21 cellular contexts compared by ENCODE assay signal in genomic region chr12:52813885-52814709, GRCh38. TPM values are rescaled to one million over a fixed set of nuclear protein-coding genes. Genes with fewer than 3 reads are reported as not detected.
A peak's percentile ranks its signal among the peaks of the same experiment; 100 is the strongest.
DNase-seq lines count a peak whose midpoint lies in the region; ATAC-seq, FAIRE-seq and TF ChIP-seq lines count a peak whose summit lies in the region.
"Had no signal": no experiment of that assay in that cellular context is flagged by ENCODE, and none has a peak within 500 bp of the region (broad histone marks: within the 10 kb centered on the region; RNA-seq: fewer than 3 reads in every experiment).

Gene KRT4 (minus strand): TSS chr12:52814116. CDS start chr12:52814058, 58 bp downstream.

- H3K27ac ChIP-seq in upper lobe of right lung (no peak within 1 kb of the TSS), aorta (ENCODE audit: low read depth in 1 of 2, low read length in 2 of 2) (no peak within 1 kb of the TSS)
- H3K27ac ChIP-seq: gastrocnemius medialis, neutrophil, sigmoid colon, SK-N-MC, thyroid gland had no signal

- H3K4me3 ChIP-seq in upper lobe of right lung, result no peak within 1 kb of the TSS
- no peak within 1 kb of the TSS for H3K4me3 ChIP-seq in aorta (ENCODE audit: low read length in 2 of 2)
- H3K4me3 ChIP-seq: gastrocnemius medialis, sigmoid colon, SK-N-MC, thyroid gland had no signal

- WGBS in aorta, 2 donors, result 69 to 70% methylated on average over 15 of the region's 15 CpGs

- intact Hi-C loops in upper lobe of right lung (cut with DNase I), result no loop called here
- intact Hi-C loops in aorta (cut with DNase I), result no loop called here

- FAIRE-seq in GM19239 (lab: Jason Lieb, UNC), result no peak
- FAIRE-seq: G401.6, H54 had no signal

- H3K9me3 ChIP-seq in upper lobe of right lung (no peaks in the 10 kb centered on the region), aorta (ENCODE audit: control insufficient read depth, low read length) (no peaks in the 10 kb centered on the region)
- H3K9me3 ChIP-seq: gastrocnemius medialis, neutrophil, sigmoid colon, thyroid gland had no signal

- H3K36me3 ChIP-seq in upper lobe of right lung (no peaks in the 10 kb centered on the region), aorta (ENCODE audit: control insufficient read depth in 1 of 2, insufficient read depth in 2 of 2, low read length in 1 of 2) (no peaks in the 10 kb centered on the region)
- H3K36me3 ChIP-seq: gastrocnemius medialis, neutrophil, sigmoid colon, thyroid gland had no signal

- H3K27me3 ChIP-seq in upper lobe of right lung, result peaks cover 24% of the 10 kb centered on the region
- H3K27me3 ChIP-seq in aorta (ENCODE audit: control insufficient read depth in 1 of 2, insufficient read depth in 2 of 2, low read length in 1 of 2), result no peaks in the 10 kb centered on the region
- H3K27me3 ChIP-seq: sigmoid colon, thyroid gland had no signal

- H3K4me1 ChIP-seq in upper lobe of right lung, result peaks cover 15% of the 10 kb centered on the region
- no peaks in the 10 kb centered on the region for H3K4me1 ChIP-seq in aorta (ENCODE audit: control insufficient read depth in 1 of 2, insufficient read depth in 2 of 2, low read length in 2 of 2)
- H3K4me1 ChIP-seq: gastrocnemius medialis had no signal

- ATAC-seq in upper lobe of right lung (peak; percentile 89), aorta (ENCODE audit: low FRiP score) (no peak)
- ATAC-seq: gastrocnemius medialis had no signal

- peak; percentile 26 for DNase-seq in SIG-M5 treated with dmso at 0.1 percent for 504 hours (lab: John Stamatoyannopoulos, UW; ENCODE audit: unreplicated experiment)
- no peak for DNase-seq in SIG-M5 (lab: John Stamatoyannopoulos, UW)
- peak; percentile 75 for DNase-seq in NCI-H510A treated with DMSO at 0.1 percent for 48 hours (lab: John Stamatoyannopoulos, UW)
- peak; percentile 12 for DNase-seq in kidney glomerular epithelial cell (lab: John Stamatoyannopoulos, UW)
- peak; percentile 57 for DNase-seq in upper lobe of right lung
- no peak for DNase-seq in aorta
- no peak for DNase-seq in GM19239 (ENCODE audit: insufficient read length, low spot score)
- no peak for DNase-seq in epidermal melanocyte (ENCODE audit: insufficient read length, low spot score)
- DNase-seq: activated CD4-positive, alpha-beta T cell treated with anti-CD3 and anti-CD28 coated beads, Interleukin-2, amount 10 ng/mL, durations not matched to agents 24 days and 14 days; activated T-cell treated with anti-CD3 and anti-CD28 coated beads for 4 hours; CD8-positive, alpha-beta memory T cell; gastrocnemius medialis; midbrain; NCI-H2107; sigmoid colon; stimulated activated CD4-positive, alpha-beta T cell treated with anti-CD3 and anti-CD28 coated beads, Interleukin-4, amount 100 ng/mL, for 24 hours; thyroid gland had no signal

- TF ChIP-seq CTCF in upper lobe of right lung (IDR thresholded peaks at IDR 0.05), result no peak

RNA-seq across cellular contexts. Expression of gene KRT4, which starts in this region (rescaled TPM):
- total RNA-seq in upper lobe of right lung, result 6.8 TPM
- not detected for total RNA-seq in aorta
- polyA plus RNA-seq in aorta, result 1 to 10 TPM; 3.9 to 4.6 TPM
- total RNA-seq: activated CD4-positive, alpha-beta T cell treated with anti-CD3 and anti-CD28 coated beads, Interleukin-2, amount 10 ng/mL, durations not matched to agents 24 days and 14 days; CD8-positive, alpha-beta memory T cell; gastrocnemius medialis; sigmoid colon had no signal
- polyA plus RNA-seq: CD8-positive, alpha-beta memory T cell had no signal

Comparison
In these comparisons a context has a peak if more than half of its experiments do, and no peak if none do; other contexts are left out.
1. DNase-seq: peak in SIG-M5 treated with dmso at 0.1 percent for 504 hours (single experiment), NCI-H510A treated with DMSO at 0.1 percent for 48 hours (single experiment), kidney glomerular epithelial cell (single experiment) and upper lobe of right lung (single experiment); none in SIG-M5 (single experiment), aorta (0 of 2), GM19239 (single experiment) and epidermal melanocyte (single experiment).